ENCODE assay signal across 18 cellular contexts in genomic region chr11:34744511-34744910, GRCh38.
DNase-seq lines count a peak whose midpoint lies in the region; ATAC-seq and TF ChIP-seq lines count a peak whose summit lies in the region.
"Had no signal": no experiment of that assay in that cellular context is flagged by ENCODE, and none has a peak within 500 bp of the region (broad histone marks: within the 10 kb centered on the region; RNA-seq: fewer than 3 reads in every experiment).

No MANE protein-coding gene starts in this region.

- H3K36me3 ChIP-seq in GM23248 (ENCODE audit: low read depth) (no peaks in the 10 kb centered on the region), stomach (no peaks in the 10 kb centered on the region)

- H3K9ac ChIP-seq in GM23248, result no peak overlapping the region

- H3K36me3 Mint-ChIP-seq in WTC11, result peaks cover 13% of the 10 kb centered on the region
- no peaks in the 10 kb centered on the region for H3K36me3 Mint-ChIP-seq in activated CD8-positive, alpha-beta T cell treated with anti-CD3 and anti-CD28 coated beads, Interleukin-2, amount 10 ng/mL, durations not matched to agents 7 days and 5 days (ENCODE audit: low read depth)
- no peaks in the 10 kb centered on the region for H3K36me3 Mint-ChIP-seq in activated naive CD4-positive, alpha-beta T cell treated with anti-CD3 and anti-CD28 coated beads, Interleukin-2, amount 10 ng/mL, durations not matched to agents 7 days and 5 days
- H3K36me3 Mint-ChIP-seq: CD4-positive, alpha-beta memory T cell had no signal

- H3K4me3 ChIP-seq in GM23248 (no peak overlapping the region), fibroblast of the aortic adventitia (ENCODE audit: low read depth, low read length) (no peak overlapping the region), stomach (no peak overlapping the region)
- H3K4me3 ChIP-seq: GM12878 had no signal

- H3K4me1 ChIP-seq in GM23248 (ENCODE audit: insufficient read depth) (no peaks in the 10 kb centered on the region), stomach (peaks cover 0 to 23% (median 12%) of the 10 kb centered on the region in 4 donors)

- CTCF ChIA-PET in WTC11 (lab: Charles Lee), result no interaction called here
- CTCF ChIA-PET in activated CD8-positive, alpha-beta T cell treated with anti-CD3 and anti-CD28 coated beads, Interleukin-2, amount 10 ng/mL, durations not matched to agents 7 days and 5 days (lab: Charles Lee), result no interaction called here
- CTCF ChIA-PET in activated naive CD4-positive, alpha-beta T cell treated with anti-CD3 and anti-CD28 coated beads, Interleukin-2, amount 10 ng/mL, durations not matched to agents 7 days and 5 days (lab: Charles Lee), result no interaction called here

- no peaks in the 10 kb centered on the region for H3F3A ChIP-seq in GM23248 (ENCODE audit: insufficient read depth)

- in situ Hi-C loops in GM23248 (cut with MboI) (no loop called here), GM13977 (cut with MboI; ENCODE audit: low pct_unique_long_range_greater_than_20kb, low sequenced_read_pairs, unreplicated experiment) (no loop called here)

- H3K27me3 ChIP-seq in GM23248 (replicated peaks; ENCODE audit: insufficient read depth) (peaks cover 21% of the 10 kb centered on the region), stomach (no peaks in the 10 kb centered on the region)

- no peak for TF ChIP-seq EP300 in stomach (IDR thresholded peaks at IDR 0.05)

- intact Hi-C loops in stomach (cut with DNase I; ENCODE audit: low total_unique reads), result no loop called here

- TF ChIP-seq POLR2A in stomach (IDR thresholded peaks at IDR 0.05), result no peak

- POLR2A ChIA-PET in WTC11 (lab: Charles Lee), result no interaction called here
- POLR2A ChIA-PET in activated CD8-positive, alpha-beta T cell treated with anti-CD3 and anti-CD28 coated beads, Interleukin-2, amount 10 ng/mL, durations not matched to agents 7 days and 5 days (lab: Charles Lee), result no interaction called here

- DNase-seq in GM23248, result peak; percentile 3
- no peak for DNase-seq in WTC11 (ENCODE audit: low spot score)
- peak; percentile 38 for DNase-seq in fibroblast of gingiva (ENCODE audit: low read depth)
- peak; percentile 24 for DNase-seq in fibroblast of the aortic adventitia (ENCODE audit: low read depth)
- no peak for DNase-seq in GM13977 (ENCODE audit: low spot score)
- no peak for DNase-seq in stomach
- no peak for DNase-seq in activated CD8-positive, alpha-beta T cell treated with anti-CD3 and anti-CD28 coated beads, Interleukin-2, amount 10 ng/mL, durations not matched to agents 7 days and 5 days
- no peak for DNase-seq in activated naive CD4-positive, alpha-beta T cell treated with anti-CD3 and anti-CD28 coated beads, Interleukin-2, amount 10 ng/mL, durations not matched to agents 7 days and 5 days
- DNase-seq: C1 segment of cervical spinal cord; Calu3; CD4-positive, alpha-beta memory T cell; DMS53; EL; GDM1; GOT3; H7; HCEC 1CT had no signal

- no peak overlapping the region for H3K4me2 ChIP-seq in GM23248 (ENCODE audit: unreplicated experiment)

- no peaks in the 10 kb centered on the region for H3K4me1 Mint-ChIP-seq in WTC11
- H3K4me1 Mint-ChIP-seq in activated CD8-positive, alpha-beta T cell treated with anti-CD3 and anti-CD28 coated beads, Interleukin-2, amount 10 ng/mL, durations not matched to agents 7 days and 5 days (ENCODE audit: low read depth), result no peaks in the 10 kb centered on the region
- no peaks in the 10 kb centered on the region for H3K4me1 Mint-ChIP-seq in activated naive CD4-positive, alpha-beta T cell treated with anti-CD3 and anti-CD28 coated beads, Interleukin-2, amount 10 ng/mL, durations not matched to agents 7 days and 5 days
- H3K4me1 Mint-ChIP-seq: CD4-positive, alpha-beta memory T cell had no signal

- TF ChIP-seq CTCF in WTC11 (IDR thresholded peaks at IDR 0.05) (no peak), fibroblast of the aortic adventitia (IDR thresholded peaks at IDR 0.05; ENCODE audit: insufficient read depth, low read length) (no peak), GM13977 (IDR thresholded peaks at IDR 0.05; ENCODE audit: extremely low read depth, insufficient read depth, missing control alignments) (no peak), stomach (IDR thresholded peaks at IDR 0.05) (no peak)

- H3K27ac ChIP-seq in GM23248 (no peak overlapping the region), stomach (no peak overlapping the region)

- no peak for ATAC-seq in WTC11
- ATAC-seq in activated CD8-positive, alpha-beta T cell treated with anti-CD3 and anti-CD28 coated beads, Interleukin-2, amount 10 ng/mL, durations not matched to agents 7 days and 5 days, result no peak
- ATAC-seq: GM12878 had no signal

- no peaks in the 10 kb centered on the region for H3K9me3 ChIP-seq in GM23248 (ENCODE audit: low read depth)
- H3K9me3 ChIP-seq in stomach, result no peaks in the 10 kb centered on the region

- peaks cover 28% of the 10 kb centered on the region for H3K9me3 Mint-ChIP-seq in WTC11
- no peaks in the 10 kb centered on the region for H3K9me3 Mint-ChIP-seq in activated CD8-positive, alpha-beta T cell treated with anti-CD3 and anti-CD28 coated beads, Interleukin-2, amount 10 ng/mL, durations not matched to agents 7 days and 5 days (ENCODE audit: insufficient read depth)
- no peaks in the 10 kb centered on the region for H3K9me3 Mint-ChIP-seq in activated naive CD4-positive, alpha-beta T cell treated with anti-CD3 and anti-CD28 coated beads, Interleukin-2, amount 10 ng/mL, durations not matched to agents 7 days and 5 days
- H3K9me3 Mint-ChIP-seq: CD4-positive, alpha-beta memory T cell had no signal

- peaks cover 13% of the 10 kb centered on the region for H3K27me3 Mint-ChIP-seq in WTC11 (ENCODE audit: low read depth)
- peaks cover 9% of the 10 kb centered on the region for H3K27me3 Mint-ChIP-seq in activated CD8-positive, alpha-beta T cell treated with anti-CD3 and anti-CD28 coated beads, Interleukin-2, amount 10 ng/mL, durations not matched to agents 7 days and 5 days (ENCODE audit: low read depth)
- H3K27me3 Mint-ChIP-seq in activated naive CD4-positive, alpha-beta T cell treated with anti-CD3 and anti-CD28 coated beads, Interleukin-2, amount 10 ng/mL, durations not matched to agents 7 days and 5 days, result no peaks in the 10 kb centered on the region

- 50 to 63% methylated on average over 3 of the region's 3 CpGs for WGBS in GM23248 (ENCODE audit: low coverage in 1 of 2, low lambda C conversion rate in 2 of 2, missing lambda C conversion rate in 2 of 2), 2 experiments
- 79 to 84% (median 80%) methylated on average over 3 of the region's 3 CpGs for WGBS in stomach, 5 donors

- 0 out of 2 replicates have a peak overlapping the region, but pooled peaks have one; percentile 6 for H3K27ac Mint-ChIP-seq in WTC11
- no peak overlapping the region for H3K27ac Mint-ChIP-seq in activated CD8-positive, alpha-beta T cell treated with anti-CD3 and anti-CD28 coated beads, Interleukin-2, amount 10 ng/mL, durations not matched to agents 7 days and 5 days
- no peak overlapping the region for H3K27ac Mint-ChIP-seq in activated naive CD4-positive, alpha-beta T cell treated with anti-CD3 and anti-CD28 coated beads, Interleukin-2, amount 10 ng/mL, durations not matched to agents 7 days and 5 days
- H3K27ac Mint-ChIP-seq: CD4-positive, alpha-beta memory T cell had no signal

- H3K4me3 Mint-ChIP-seq in WTC11, result no peak overlapping the region
- no peak overlapping the region for H3K4me3 Mint-ChIP-seq in activated CD8-positive, alpha-beta T cell treated with anti-CD3 and anti-CD28 coated beads, Interleukin-2, amount 10 ng/mL, durations not matched to agents 7 days and 5 days
- no peak overlapping the region for H3K4me3 Mint-ChIP-seq in activated naive CD4-positive, alpha-beta T cell treated with anti-CD3 and anti-CD28 coated beads, Interleukin-2, amount 10 ng/mL, durations not matched to agents 7 days and 5 days
- H3K4me3 Mint-ChIP-seq: CD4-positive, alpha-beta memory T cell had no signal

- H4K20me1 ChIP-seq in GM23248 (ENCODE audit: insufficient read depth), result no peaks in the 10 kb centered on the region

- H2AFZ ChIP-seq in GM23248, result no peak overlapping the region

- H3K79me2 ChIP-seq in GM23248 (ENCODE audit: insufficient read depth), result no peaks in the 10 kb centered on the region

- H3K9me2 ChIP-seq in GM23248 (ENCODE audit: insufficient read depth), result no peaks in the 10 kb centered on the region

TF ChIP-seq in WTC11, 78 proteins besides CTCF, POLR2A, EP300 and RAD21 (continues in another document):
- TF ChIP-seq ELF4 (CRISPR knock-in tag; IDR thresholded peaks at IDR 0.05; ENCODE audit: low read depth) (no peak), ZBTB21 (CRISPR knock-in tag; IDR thresholded peaks at IDR 0.05; ENCODE audit: borderline replicate concordance) (no peak), PREB (CRISPR knock-in tag; IDR thresholded peaks at IDR 0.05; ENCODE audit: borderline replicate concordance) (no peak), IRF1 (CRISPR knock-in tag; IDR thresholded peaks at IDR 0.05) (no peak), SMAD4 (CRISPR knock-in tag; IDR thresholded peaks at IDR 0.05) (no peak), ZNF232 (CRISPR knock-in tag; IDR thresholded peaks at IDR 0.05) (no peak), ZNF317 (CRISPR knock-in tag; IDR thresholded peaks at IDR 0.05; ENCODE audit: borderline replicate concordance, low read depth) (no peak)

Comparison
In these comparisons a context has a peak if more than half of its experiments do, and no peak if none do; other contexts are left out.
1. DNase-seq: peak in GM23248 (single experiment), fibroblast of gingiva (single experiment) and fibroblast of the aortic adventitia (single experiment); none in WTC11 (single experiment), GM13977 (single experiment), stomach (single experiment), activated CD8-positive, alpha-beta T cell treated with anti-CD3 and anti-CD28 coated beads, Interleukin-2, amount 10 ng/mL, durations not matched to agents 7 days and 5 days (single experiment) and activated naive CD4-positive, alpha-beta T cell treated with anti-CD3 and anti-CD28 coated beads, Interleukin-2, amount 10 ng/mL, durations not matched to agents 7 days and 5 days (single experiment).